9 cellular contexts compared by ENCODE assay signal in genomic region chr1:8061210-8061609, GRCh38. TPM values are rescaled to one million over a fixed set of nuclear protein-coding genes. Genes with fewer than 3 reads are reported as not detected.
A peak's percentile ranks its signal among the peaks of the same experiment; 100 is the strongest.
DNase-seq lines count a peak whose midpoint lies in the region; ATAC-seq and TF ChIP-seq lines count a peak whose summit lies in the region.
"Had no signal": no experiment of that assay in that cellular context is flagged by ENCODE, and none has a peak within 500 bp of the region (broad histone marks: within the 10 kb centered on the region; RNA-seq: fewer than 3 reads in every experiment).

No MANE protein-coding gene starts in this region.

- H3K4me3 ChIP-seq in GM23248 (no peak overlapping the region), adipocyte (ENCODE audit: low read length) (peak overlapping the region; percentile 33), heart right ventricle (no peak overlapping the region), skeletal muscle satellite cell (ENCODE audit: low read length) (no peak overlapping the region)

- peak in 6 of 8 donors; percentile 28 to 67 (median 54) for ATAC-seq in heart right ventricle
- ATAC-seq: activated T-helper 17 cell treated with anti-CD3 and anti-CD28 coated beads, Interleukin-2, amount 50 U/mL, for 72 hours had no signal

- H3K9me3 ChIP-seq in GM23248 (ENCODE audit: low read depth), result no peaks in the 10 kb centered on the region
- no peaks in the 10 kb centered on the region for H3K9me3 ChIP-seq in adipocyte (ENCODE audit: control insufficient read depth, low read length)
- no peaks in the 10 kb centered on the region for H3K9me3 ChIP-seq in heart right ventricle
- no peaks in the 10 kb centered on the region for H3K9me3 ChIP-seq in skeletal muscle satellite cell (replicated peaks; ENCODE audit: low read length)

- intact Hi-C loops in heart right ventricle (cut with DNase I), result no loop called here

- no peaks in the 10 kb centered on the region for H4K20me1 ChIP-seq in GM23248 (ENCODE audit: insufficient read depth)

- no peak for TF ChIP-seq CTCF in heart right ventricle (IDR thresholded peaks at IDR 0.05)

- H3K27me3 ChIP-seq in GM23248 (replicated peaks; ENCODE audit: insufficient read depth) (no peaks in the 10 kb centered on the region), adipocyte (replicated peaks; ENCODE audit: control insufficient read depth, insufficient read depth, low read length) (no peaks in the 10 kb centered on the region), heart right ventricle (peaks cover 0 to 12% (median 0%) of the 10 kb centered on the region in 7 donors), skeletal muscle satellite cell (ENCODE audit: control insufficient read depth, insufficient read depth, low read length) (no peaks in the 10 kb centered on the region)

- H3K79me2 ChIP-seq in GM23248 (ENCODE audit: insufficient read depth), result no peaks in the 10 kb centered on the region

- in situ Hi-C loops in GM23248 (cut with MboI), result no loop called here

- peak overlapping the region; percentile 9; the same call in 1 of the 2 replicates for H2AFZ ChIP-seq in GM23248

- H3K36me3 ChIP-seq in GM23248 (ENCODE audit: low read depth), result no peaks in the 10 kb centered on the region
- no peaks in the 10 kb centered on the region for H3K36me3 ChIP-seq in adipocyte (ENCODE audit: control insufficient read depth, insufficient read depth, low read length, severe bottlenecking)
- H3K36me3 ChIP-seq in heart right ventricle, result no peaks in the 10 kb centered on the region
- H3K36me3 ChIP-seq in skeletal muscle satellite cell (ENCODE audit: insufficient read depth, low read length), result no peaks in the 10 kb centered on the region

- H3K9me2 ChIP-seq in GM23248 (ENCODE audit: insufficient read depth), result no peaks in the 10 kb centered on the region

- H3K4me2 ChIP-seq in GM23248 (ENCODE audit: unreplicated experiment) (peak overlapping the region; percentile 57), skeletal muscle satellite cell (ENCODE audit: low read length) (peak overlapping the region; percentile 75)

- H3K9ac ChIP-seq in GM23248 (peak overlapping the region; percentile 53), adipocyte (ENCODE audit: low read length) (peak overlapping the region; percentile 66), skeletal muscle satellite cell (ENCODE audit: low read depth, low read length) (peak overlapping the region; percentile 81)

- H3K27ac ChIP-seq in GM23248, result peak overlapping the region; percentile 85
- peak overlapping the region in 3 of 10 donors; percentile 6 to 53 (median 44) for H3K27ac ChIP-seq in heart right ventricle
- no peak overlapping the region for H3K27ac ChIP-seq in caudate nucleus (ENCODE audit: low read depth, low read length)

- DNase-seq in GM23248 (peak; percentile 95), adipocyte (ENCODE audit: low read depth) (peak; percentile 92), heart right ventricle (no peak), caudate nucleus (lab: John Stamatoyannopoulos, UW) (no peak), retina (no peak)
- no peak for DNase-seq in stimulated activated CD4-positive, alpha-beta T cell treated with anti-CD3 and anti-CD28 coated beads, Interleukin-12 subunit alpha, Interleukin-12 subunit beta, amount 100 ng/mL, for 4 hours
- DNase-seq in activated CD4-positive, alpha-beta T cell treated with anti-CD3 and anti-CD28 coated beads for 4 hours, result no peak

- peaks cover 15% of the 10 kb centered on the region for H3F3A ChIP-seq in GM23248 (ENCODE audit: insufficient read depth)

- peaks cover 31% of the 10 kb centered on the region for H3K4me1 ChIP-seq in GM23248 (ENCODE audit: insufficient read depth)
- H3K4me1 ChIP-seq in adipocyte (ENCODE audit: control insufficient read depth, insufficient read depth, low read length), result peaks cover 25% of the 10 kb centered on the region
- H3K4me1 ChIP-seq in heart right ventricle, result peaks cover 0 to 15% (median 0%) of the 10 kb centered on the region in 9 donors
- peaks cover 45% of the 10 kb centered on the region for H3K4me1 ChIP-seq in skeletal muscle satellite cell (ENCODE audit: control insufficient read depth, insufficient read depth, low read length)

RNA-seq across cellular contexts. Expression of gene ERRFI1, which starts 35.1 kb away (rescaled TPM):
- 50.8 and 55.1 TPM in 2 replicates for total RNA-seq in GM23248 (2014; rRNA removed; shearing (Covaris generic))
- polyA plus RNA-seq in GM23248 (2016; fragmentation: Nextera tagmentation; extraction: Ambion mirVana), result 29.7 and 31.3 TPM in 2 replicates
- 10 to 100 TPM in 5 of 10 donors, 1 to 10 TPM in 5; 5.8 to 15.9 (median 10.0) TPM for total RNA-seq in heart right ventricle
- polyA plus RNA-seq in heart right ventricle, result 10 to 100 TPM in 1 of 2 donors, 1 to 10 TPM in 1; 6.5 to 17.5 TPM
- 38.3 and 86.7 TPM in 2 replicates for total RNA-seq in skeletal muscle satellite cell (2012; rRNA removed)

Comparison
In these comparisons a context has a peak if more than half of its experiments do, and no peak if none do; other contexts are left out.
1. DNase-seq: peak in GM23248 (single experiment) and adipocyte (single experiment); none in heart right ventricle (0 of 2), caudate nucleus (0 of 61), stimulated activated CD4-positive, alpha-beta T cell treated with anti-CD3 and anti-CD28 coated beads, Interleukin-12 subunit alpha, Interleukin-12 subunit beta, amount 100 ng/mL, for 4 hours (single experiment), activated CD4-positive, alpha-beta T cell treated with anti-CD3 and anti-CD28 coated beads for 4 hours (0 of 2) and retina (single experiment).
2. Peak in every context shown above with its lines, with median percentiles within 50 percentile points of each other: H3K9ac ChIP-seq.